Comparison of ENCODE assay signal across 16 cellular contexts in the genomic region with DNA sequence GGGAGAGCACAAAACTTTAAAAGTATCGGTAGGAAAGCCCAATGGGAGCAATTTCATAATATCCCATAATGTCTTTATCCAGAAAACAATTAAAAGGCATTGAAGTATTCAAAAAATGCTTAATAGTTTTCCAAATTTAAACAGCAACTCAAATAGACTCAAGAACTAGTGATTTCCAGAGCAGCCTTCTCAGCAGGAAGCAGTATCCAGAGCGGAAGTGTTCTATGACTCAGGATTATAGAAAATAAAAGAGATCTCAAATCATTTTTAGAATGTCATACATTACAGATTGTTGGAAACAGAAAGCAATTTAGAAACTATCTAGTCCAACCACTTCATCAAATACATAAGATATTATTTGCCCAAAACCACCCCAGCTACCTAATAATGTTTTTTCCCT.
A peak's percentile ranks its signal among the peaks of the same experiment; 100 is the strongest.
DNase-seq lines count a peak whose midpoint lies in the region; ATAC-seq and TF ChIP-seq lines count a peak whose summit lies in the region.
"Had no signal": no experiment of that assay in that cellular context is flagged by ENCODE, and none has a peak within 500 bp of the region (broad histone marks: within the 10 kb centered on the region; RNA-seq: fewer than 3 reads in every experiment).

No MANE protein-coding gene starts in this region.

- peaks cover 77% of the 10 kb centered on the region for H3K36me3 Mint-ChIP-seq in chondrocyte (ENCODE audit: low read depth)
- H3K36me3 Mint-ChIP-seq: CD4-positive, CD25-positive, alpha-beta regulatory T cell had no signal

- H3K79me2 ChIP-seq in PC-3 (ENCODE audit: low read length) = no peaks in the 10 kb centered on the region

- H3K27me3 ChIP-seq in A673 (replicated peaks; ENCODE audit: insufficient read depth, low read depth, low read length, poor library complexity) (no peaks in the 10 kb centered on the region), PC-3 (ENCODE audit: low read length) (no peaks in the 10 kb centered on the region), mesenchymal stem cell (ENCODE audit: control insufficient read depth in 1 of 2, insufficient read depth in 1 of 2, low read length in 2 of 2) (no peaks in the 10 kb centered on the region), right lobe of liver (no peaks in the 10 kb centered on the region)
- H3K27me3 ChIP-seq: BLaER1 treated with 17β-estradiol and CSF1 and Interleukin-3, amounts not matched to agents 10 nM and 100 nM had no signal

- CTCF ChIA-PET in A673 (lab: Charles Lee) (no interaction called here), PC-3 (lab: Charles Lee) (no interaction called here)

- no peak overlapping the region for H2BK5ac ChIP-seq in mesenchymal stem cell (ENCODE audit: low read depth, low read length, poor library complexity, severe bottlenecking)

- no peak overlapping the region for H2BK120ac ChIP-seq in mesenchymal stem cell (ENCODE audit: low read depth, low read length)

- 100% methylated on average over 1 of the region's 2 CpGs for WGBS in mesenchymal stem cell
- 46% methylated on average over 2 of the region's 2 CpGs for WGBS in right lobe of liver (ENCODE audit: insufficient coverage, low coverage, low lambda C conversion rate, missing lambda C conversion rate)

- no peak overlapping the region for H3K14ac ChIP-seq in mesenchymal stem cell (ENCODE audit: low read length in 2 of 2)

- H3K4me2 ChIP-seq in PC-3 (ENCODE audit: low read length) (no peak overlapping the region), mesenchymal stem cell (ENCODE audit: low read length, poor library complexity, severe bottlenecking) (no peak overlapping the region)
- H3K4me2 ChIP-seq: BLaER1 treated with 17β-estradiol and CSF1 and Interleukin-3, amounts not matched to agents 10 nM and 100 nM; GM23338 had no signal

- H3F3A ChIP-seq in PC-3 (ENCODE audit: low read length, unreplicated experiment) = no peaks in the 10 kb centered on the region

- no peaks in the 10 kb centered on the region for H3K9me2 ChIP-seq in PC-3 (replicated peaks; ENCODE audit: low read length)

- H3K27ac ChIP-seq in A673 (ENCODE audit: low read depth, low read length, poor library complexity, severe bottlenecking) (no peak overlapping the region), PC-3 (ENCODE audit: low read length) (no peak overlapping the region), mesenchymal stem cell (ENCODE audit: low read length, poor library complexity, severe bottlenecking) (peak overlapping the region; percentile 33), right lobe of liver (no peak overlapping the region)
- H3K27ac ChIP-seq: 22Rv1; BLaER1 treated with 17β-estradiol and CSF1 and Interleukin-3, amounts not matched to agents 10 nM and 100 nM had no signal

- no peak overlapping the region for H2AFZ ChIP-seq in PC-3 (ENCODE audit: low read length)
- H2AFZ ChIP-seq in mesenchymal stem cell (ENCODE audit: low read depth, low read length) = no peak overlapping the region
- H2AFZ ChIP-seq: GM23338 had no signal

- H4K20me1 ChIP-seq in PC-3 (ENCODE audit: low read length) = no peaks in the 10 kb centered on the region
- H4K20me1 ChIP-seq: BLaER1 treated with 17β-estradiol and CSF1 and Interleukin-3, amounts not matched to agents 10 nM and 100 nM had no signal

- TF ChIP-seq POLR2A in right lobe of liver (IDR thresholded peaks at IDR 0.05) = no peak

- no peak overlapping the region for H4K8ac ChIP-seq in mesenchymal stem cell (ENCODE audit: low read length)

- BruUV-seq in A673 (replicated peaks; lab: Mats Ljungman, UMichigan) = no TSS peak
- BruUV-seq in PC-3 (replicated peaks; lab: Mats Ljungman, UMichigan) = no TSS peak

- no peak overlapping the region for H3K18ac ChIP-seq in mesenchymal stem cell (ENCODE audit: low read depth in 1 of 2, low read length in 2 of 2)

- no peak overlapping the region for H3K4me3 Mint-ChIP-seq in chondrocyte (ENCODE audit: unreplicated experiment)
- H3K4me3 Mint-ChIP-seq: CD4-positive, CD25-positive, alpha-beta regulatory T cell; GM23338 had no signal

- POLR2A ChIA-PET in A673 (lab: Charles Lee; ENCODE audit: low non-redundant PET) (no interaction called here), PC-3 (lab: Charles Lee; ENCODE audit: unreplicated experiment) (no interaction called here)

- H3K4me1 ChIP-seq in A673 (ENCODE audit: insufficient read depth, low read length, poor library complexity, severe bottlenecking) (peaks cover 5% of the 10 kb centered on the region), PC-3 (ENCODE audit: insufficient read depth, low read length) (peaks cover 9% of the 10 kb centered on the region), mesenchymal stem cell (ENCODE audit: control insufficient read depth, insufficient read depth, low read depth, low read length) (peaks cover 3% of the 10 kb centered on the region), right lobe of liver (no peaks in the 10 kb centered on the region)
- H3K4me1 ChIP-seq: BLaER1 treated with 17β-estradiol and CSF1 and Interleukin-3, amounts not matched to agents 10 nM and 100 nM had no signal

- no peaks in the 10 kb centered on the region for H3K9me3 Mint-ChIP-seq in chondrocyte (ENCODE audit: low read depth)
- H3K9me3 Mint-ChIP-seq: GM23338 had no signal

- peak overlapping the region; percentile 87 for H3K27ac Mint-ChIP-seq in chondrocyte (ENCODE audit: unreplicated experiment)
- H3K27ac Mint-ChIP-seq: CD4-positive, CD25-positive, alpha-beta regulatory T cell; GM23338 had no signal

- no peaks in the 10 kb centered on the region for H3K36me3 ChIP-seq in A673 (ENCODE audit: insufficient read depth, low read length, poor library complexity, severe bottlenecking)
- H3K36me3 ChIP-seq in PC-3 (ENCODE audit: low read depth, low read length) = no peaks in the 10 kb centered on the region; the same call in none of the 2 replicates
- peaks cover 14 to 77% of the 10 kb centered on the region in 2 experiments for H3K36me3 ChIP-seq in mesenchymal stem cell (ENCODE audit: control insufficient read depth in 1 of 2, insufficient read depth in 2 of 2, low read depth in 1 of 2, low read length in 2 of 2)
- no peaks in the 10 kb centered on the region for H3K36me3 ChIP-seq in right lobe of liver
- H3K36me3 ChIP-seq: BLaER1 treated with 17β-estradiol and CSF1 and Interleukin-3, amounts not matched to agents 10 nM and 100 nM had no signal

- DNase-seq in A673 (ENCODE audit: low spot score) (peak; percentile 72), PC-3 (no peak), chondrocyte (ENCODE audit: low spot score) (no peak), mesenchymal stem cell (no peak), right lobe of liver (no peak), GDM1 (lab: John Stamatoyannopoulos, UW) (no peak)
- DNase-seq in activated CD4-positive, alpha-beta T cell treated with anti-CD3 and anti-CD28 coated beads, Interleukin-2, amount 50 U/mL, for 1 hour = no peak
- DNase-seq: ACHN; CD4-positive, CD25-positive, alpha-beta regulatory T cell; DMS53; H7 had no signal

- intact Hi-C loops in A673 (cut with micrococcal nuclease; ENCODE audit: unreplicated experiment) = no loop called here
- intact Hi-C loops in PC-3 (cut with micrococcal nuclease) = no loop called here
- intact Hi-C loops in right lobe of liver (cut with DNase I) = no loop called here

- H2AK5ac ChIP-seq in mesenchymal stem cell (ENCODE audit: low read length, severe bottlenecking) = no peak overlapping the region

- H3K27me3 Mint-ChIP-seq in chondrocyte (ENCODE audit: low read depth) = no peaks in the 10 kb centered on the region

- H3K4me3 ChIP-seq in A673 (ENCODE audit: low read depth, low read length, poor library complexity, severe bottlenecking) (no peak overlapping the region), PC-3 (ENCODE audit: low read length) (no peak overlapping the region), mesenchymal stem cell (ENCODE audit: insufficient read depth in 1 of 2, low read depth in 1 of 2, low read length in 2 of 2) (no peak overlapping the region), right lobe of liver (no peak overlapping the region)
- H3K4me3 ChIP-seq: BLaER1 treated with 17β-estradiol and CSF1 and Interleukin-3, amounts not matched to agents 10 nM and 100 nM; GM12878; GM23338 had no signal

- H3K4ac ChIP-seq in mesenchymal stem cell (ENCODE audit: low read depth in 1 of 2, low read length in 2 of 2) = no peak overlapping the region

- H4K91ac ChIP-seq in mesenchymal stem cell (ENCODE audit: low read length) = no peak overlapping the region

- TF ChIP-seq CTCF in A673 (conservative IDR thresholded peaks at IDR 0.05; ENCODE audit: low read depth, low read length) = no peak
- no peak for TF ChIP-seq CTCF in PC-3 (conservative IDR thresholded peaks at IDR 0.05; ENCODE audit: low read depth, low read length)
- no peak for TF ChIP-seq CTCF in chondrocyte (IDR thresholded peaks at IDR 0.05)
- no peak for TF ChIP-seq CTCF in right lobe of liver (IDR thresholded peaks at IDR 0.05)

- H2BK12ac ChIP-seq in mesenchymal stem cell (ENCODE audit: low read length in 2 of 2) = no peak overlapping the region

- H3K9me3 ChIP-seq in A673 (ENCODE audit: low read depth, low read length, poor library complexity, severe bottlenecking) = no peaks in the 10 kb centered on the region
- no peaks in the 10 kb centered on the region for H3K9me3 ChIP-seq in PC-3 (ENCODE audit: low read length)
- no peaks in the 10 kb centered on the region for H3K9me3 ChIP-seq in mesenchymal stem cell (ENCODE audit: control insufficient read depth, low read length)
- no peaks in the 10 kb centered on the region for H3K9me3 ChIP-seq in right lobe of liver
- H3K9me3 ChIP-seq: BLaER1 treated with 17β-estradiol and CSF1 and Interleukin-3, amounts not matched to agents 10 nM and 100 nM had no signal

- H3K79me1 ChIP-seq in mesenchymal stem cell (replicated peaks; ENCODE audit: low read length, poor library complexity, severe bottlenecking) = peaks cover 10% of the 10 kb centered on the region

- no peak overlapping the region for H3K23ac ChIP-seq in mesenchymal stem cell (ENCODE audit: low read length in 2 of 2)

- H2BK15ac ChIP-seq in mesenchymal stem cell (ENCODE audit: low read depth, poor library complexity, severe bottlenecking) = no peak overlapping the region

- H3K4me1 Mint-ChIP-seq in chondrocyte (ENCODE audit: low read depth) = peaks cover 80% of the 10 kb centered on the region
- H3K4me1 Mint-ChIP-seq: CD4-positive, CD25-positive, alpha-beta regulatory T cell had no signal

- H3K9ac ChIP-seq in PC-3 (ENCODE audit: low read length) = no peak overlapping the region
- no peak overlapping the region for H3K9ac ChIP-seq in mesenchymal stem cell (ENCODE audit: low read length)
- H3K9ac ChIP-seq: BLaER1 treated with 17β-estradiol and CSF1 and Interleukin-3, amounts not matched to agents 10 nM and 100 nM had no signal

- ATAC-seq in PC-3 (peak; percentile 37; the same call in 1 of the 2 replicates), right lobe of liver (no peak)
- ATAC-seq: GM12878, GM23338, HepG2 had no signal
